ENCODE assay signal across 7 cellular contexts in genomic region chr4:37889849-37890500, GRCh38. TPM values are rescaled to one million over a fixed set of nuclear protein-coding genes. Genes with fewer than 3 reads are reported as not detected.
DNase-seq lines count a peak whose midpoint lies in the region; ATAC-seq, FAIRE-seq and TF ChIP-seq lines count a peak whose summit lies in the region.

No MANE protein-coding gene starts in this region.

- H2BK20ac ChIP-seq in IMR-90 (ENCODE audit: low read depth, low read length), result no peak overlapping the region

- TF ChIP-seq CTCF in IMR-90 (conservative IDR thresholded peaks at IDR 0.05; ENCODE audit: low read depth, low read length), result no peak
- TF ChIP-seq CTCF in D721Med (IDR thresholded peaks at IDR 0.05; ENCODE audit: insufficient read depth, missing control alignments), result no peak

- H3K9me3 ChIP-seq in IMR-90 (ENCODE audit: control insufficient read depth, insufficient read depth, low read length) (no peaks in the 10 kb centered on the region), skeletal muscle tissue (ENCODE audit: control insufficient read depth in 3 of 3, low read length in 3 of 3) (no peaks in the 10 kb centered on the region)

- TF ChIP-seq RAD21 in IMR-90 (IDR thresholded peaks at IDR 0.05; ENCODE audit: low read length), result no peak

- H3K36me3 ChIP-seq in IMR-90 (ENCODE audit: control insufficient read depth, insufficient read depth, low read length) (no peaks in the 10 kb centered on the region), skeletal muscle tissue (ENCODE audit: control insufficient read depth in 3 of 3, insufficient read depth in 3 of 3, low read length in 3 of 3) (no peaks in the 10 kb centered on the region)

- H3K18ac ChIP-seq in IMR-90 (ENCODE audit: low read depth, low read length), result no peak overlapping the region

- H3K4me1 ChIP-seq in IMR-90 (ENCODE audit: control insufficient read depth, insufficient read depth, low read length) (no peaks in the 10 kb centered on the region; the same call in 1 of the 2 replicates), skeletal muscle tissue (ENCODE audit: control insufficient read depth in 3 of 3, insufficient read depth in 3 of 3, low read length in 3 of 3) (peaks cover 9 to 13% (median 12%) of the 10 kb centered on the region in 3 donors)

- no peak overlapping the region for H2BK5ac ChIP-seq in IMR-90 (ENCODE audit: low read depth, low read length, poor library complexity, severe bottlenecking)

- CTCF ChIA-PET in IMR-90 (lab: Yijun Ruan, JAX), result interaction anchor here (0.6 kb wide), 1 partner anchor 178 kb away, joined by 3 read pairs; no protein-coding TSS in a partner anchor

- H3K27ac ChIP-seq in IMR-90 (ENCODE audit: insufficient read depth, low read length), result no peak overlapping the region
- H3K27ac ChIP-seq in skeletal muscle tissue (ENCODE audit: low read depth, low read length), result peak overlapping the region; percentile 80

- peak overlapping the region; percentile 36 for H3K4me2 ChIP-seq in IMR-90 (ENCODE audit: low read depth, low read length)

- no peak for TF ChIP-seq POLR2A in IMR-90 (IDR thresholded peaks at IDR 0.05; ENCODE audit: low read depth, low read length)

- H3K27me3 ChIP-seq in IMR-90 (ENCODE audit: control insufficient read depth, insufficient read depth, low read length) (peaks cover 47% of the 10 kb centered on the region), skeletal muscle tissue (ENCODE audit: control insufficient read depth in 3 of 3, insufficient read depth in 3 of 3, low read length in 3 of 3) (no peaks in the 10 kb centered on the region)

- peak overlapping the region; percentile 23; the same call in 1 of the 2 replicates for H3K23ac ChIP-seq in IMR-90 (ENCODE audit: low read depth, low read length)

- H2AK5ac ChIP-seq in IMR-90 (ENCODE audit: low read depth, low read length), result no peak overlapping the region

- peak overlapping the region; percentile 85 for H2AFZ ChIP-seq in IMR-90 (replicated peaks; ENCODE audit: low read length, poor library complexity)

- H3K4me3 ChIP-seq in IMR-90 (ENCODE audit: insufficient read depth, low read depth, low read length) (peak overlapping the region; percentile 64), skeletal muscle tissue (ENCODE audit: low read length in 3 of 3) (peak overlapping the region; percentile 70 to 80 (median 78))

- no peak for ATAC-seq in IMR-90 (ENCODE audit: low read depth)
- ATAC-seq in HG03108 (IDR thresholded peaks at IDR 0.05; ENCODE audit: unreplicated experiment), result no peak

- H3K14ac ChIP-seq in IMR-90 (replicated peaks; ENCODE audit: low read depth, low read length), result no peak overlapping the region

- POLR2A ChIA-PET in IMR-90 (lab: Charles Lee; ENCODE audit: unreplicated experiment), result no interaction called here

- FAIRE-seq in D721Med (lab: Jason Lieb, UNC), result no peak

- H4K20me1 ChIP-seq in IMR-90 (ENCODE audit: insufficient read depth, low read length), result no peaks in the 10 kb centered on the region; the same call in 1 of the 2 replicates

- no peak overlapping the region for H4K91ac ChIP-seq in IMR-90 (ENCODE audit: insufficient read depth, low read depth, low read length)

- in situ Hi-C loops in IMR-90 (cut with MboI; ENCODE audit: low sequenced_read_pairs), result no loop called here

- no peaks in the 10 kb centered on the region for H3K9me1 ChIP-seq in IMR-90 (ENCODE audit: insufficient read depth, low read length)

- H3K4ac ChIP-seq in IMR-90 (ENCODE audit: low read depth, low read length), result no peak overlapping the region

- no peak overlapping the region for H4K8ac ChIP-seq in IMR-90 (ENCODE audit: low read depth in 2 of 2, low read length in 2 of 2)

- BruUV-seq in IMR-90 (replicated peaks; lab: Mats Ljungman, UMichigan), result no TSS peak

- no peaks in the 10 kb centered on the region for H3K79me1 ChIP-seq in IMR-90 (ENCODE audit: low read depth in 1 of 2, low read length in 2 of 2)

- WGBS in IMR-90 (ENCODE audit: extremely low coverage in 2 of 2, insufficient read length in 1 of 2), 2 experiments, result 0% methylated on average over 6 of the region's 37 CpGs; no CpG with 5 or more reads in 1 of the 2 experiments

- H2AK9ac ChIP-seq in IMR-90 (replicated peaks; ENCODE audit: low read depth, low read length, poor library complexity), result no peak overlapping the region

- dilution Hi-C loops in IMR-90 (cut with HindIII; ENCODE audit: low sequenced_read_pairs, unreplicated experiment), result no loop called here

- H4K5ac ChIP-seq in IMR-90 (ENCODE audit: low read depth, low read length), result no peak overlapping the region

- H2BK15ac ChIP-seq in IMR-90 (ENCODE audit: low read depth, low read length), result no peak overlapping the region

- intact Hi-C loops in IMR-90 (cut with micrococcal nuclease), result no loop called here

- DNase-seq in IMR-90 (peak; percentile 1), astrocyte of the hippocampus (ENCODE audit: low read depth, low spot score) (peak; percentile 40), iPS-NIHi7 (ENCODE audit: extremely low spot score) (peak; percentile 32), D721Med (ENCODE audit: insufficient read length, low spot score) (no peak)
- no peak for DNase-seq in activated CD4-positive, CD25-positive, alpha-beta regulatory T cell (lab: John Stamatoyannopoulos, UW)

- no peak overlapping the region for H2BK120ac ChIP-seq in IMR-90 (ENCODE audit: low read depth, low read length)

- H3K9ac ChIP-seq in IMR-90 (ENCODE audit: low read depth, low read length) (no peak overlapping the region), skeletal muscle tissue (ENCODE audit: low read depth in 1 of 3, low read length in 3 of 3) (peak overlapping the region; percentile 63 to 86 (median 76))

- no peak overlapping the region for H3K56ac ChIP-seq in IMR-90 (ENCODE audit: extremely low read depth, insufficient read depth, low read length)

TF ChIP-seq in IMR-90, 13 proteins besides CTCF, POLR2A, EP300 and RAD21:
- TF ChIP-seq CEBPB (IDR thresholded peaks at IDR 0.05; ENCODE audit: low read depth, low read length), result no peak
- no peak for TF ChIP-seq ELK1 (IDR thresholded peaks at IDR 0.05; ENCODE audit: borderline replicate concordance, low read depth, low read length)
- no peak for TF ChIP-seq RFX5 (IDR thresholded peaks at IDR 0.05; ENCODE audit: low read depth, low read length)
- no peak for TF ChIP-seq MXI1 (IDR thresholded peaks at IDR 0.05; ENCODE audit: borderline replicate concordance, low read depth, low read length)
- no peak for TF ChIP-seq BHLHE40 (IDR thresholded peaks at IDR 0.05; ENCODE audit: low read depth, low read length)
- no peak for TF ChIP-seq FOS (IDR thresholded peaks at IDR 0.05; ENCODE audit: low read depth, low read length)
- no peak for TF ChIP-seq NFE2L2 (IDR thresholded peaks at IDR 0.05; ENCODE audit: low read depth, low read length)
- no peak for TF ChIP-seq MAZ (IDR thresholded peaks at IDR 0.05; ENCODE audit: borderline replicate concordance, low read depth, low read length)
- TF ChIP-seq MAFK (IDR thresholded peaks at IDR 0.05; ENCODE audit: low read depth, low read length), result no peak
- no peak for TF ChIP-seq RCOR1 (IDR thresholded peaks at IDR 0.05; ENCODE audit: insufficient replicate concordance, low read length)
- no peak for TF ChIP-seq CHD1 (IDR thresholded peaks at IDR 0.05; ENCODE audit: low read depth, low read length)
- TF ChIP-seq SMC3 (IDR thresholded peaks at IDR 0.05; ENCODE audit: low read depth, low read length), result no peak
- no peak for TF ChIP-seq USF2 (IDR thresholded peaks at IDR 0.05; ENCODE audit: low read depth, low read length)

RNA-seq across cellular contexts. Expression of gene TBC1D1, which starts 0.9 kb away (rescaled TPM):
- total RNA-seq in IMR-90 (2012; rRNA removed) (90.3 and 104 TPM in 2 replicates), skeletal muscle tissue (54.3 TPM)
- polyA plus RNA-seq in IMR-90 (2012; rRNA removed), result 37.0 and 42.4 TPM in 2 replicates
- polyA plus RNA-seq in IMR-90 (2012; cell fraction: cytosol; rRNA removed), result 33.9 and 44.1 TPM in 2 replicates
- polyA plus RNA-seq in IMR-90 (2012; cell fraction: nucleus; rRNA removed; ENCODE audit: low replicate concordance), result 27.6 and 51.4 TPM in 2 replicates

Comparison
In these comparisons a context has a peak if more than half of its experiments do, and no peak if none do; other contexts are left out.
1. DNase-seq: peak in IMR-90 (single experiment), astrocyte of the hippocampus (single experiment) and iPS-NIHi7 (single experiment); none in activated CD4-positive, CD25-positive, alpha-beta regulatory T cell (0 of 4) and D721Med (single experiment).